ENCODE assay signal across 8 cellular contexts in the genomic region with DNA sequence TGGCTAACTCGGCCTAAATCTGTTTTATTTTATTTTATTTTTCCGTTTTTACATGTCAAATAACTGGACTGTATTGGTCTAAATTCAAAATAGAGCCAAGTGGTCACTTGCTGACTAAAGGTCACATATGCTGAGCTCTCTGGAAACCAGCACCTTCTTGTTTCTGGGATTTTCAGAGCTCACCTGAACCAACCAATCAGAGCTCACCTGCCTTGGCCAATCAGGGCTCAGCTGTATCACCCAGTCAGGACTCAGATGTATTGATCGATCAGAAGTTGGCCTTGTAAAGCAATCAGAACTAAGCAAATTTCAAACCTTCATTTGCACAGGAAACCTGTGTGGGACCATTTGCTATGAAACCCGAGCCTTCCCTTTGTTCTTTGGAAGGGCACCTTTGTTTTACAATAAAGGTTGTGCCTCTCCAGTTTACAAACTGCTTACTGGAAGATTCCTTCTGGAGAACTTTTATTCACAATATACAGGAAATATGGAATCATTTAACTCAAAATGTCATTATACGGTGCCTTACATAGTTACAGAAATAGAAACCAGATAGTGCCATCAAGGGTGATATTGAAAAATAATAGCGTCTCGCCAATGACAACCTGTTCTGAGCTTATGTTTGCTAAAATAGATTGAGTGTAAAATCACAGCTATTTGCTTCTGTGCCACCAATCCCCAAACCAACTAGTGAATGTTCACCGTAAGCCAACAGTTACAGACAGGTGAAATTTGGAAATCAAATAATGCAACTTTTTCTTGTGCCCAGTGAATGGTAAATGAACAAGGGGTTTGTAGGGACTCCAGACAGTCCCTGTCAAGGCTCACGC. TPM values are rescaled to one million over a fixed set of nuclear protein-coding genes. Genes with fewer than 3 reads are reported as not detected.
DNase-seq lines count a peak whose midpoint lies in the region; ATAC-seq and TF ChIP-seq lines count a peak whose summit lies in the region.

No MANE protein-coding gene starts in this region.

- DNase-seq in DMS 273 (lab: John Stamatoyannopoulos, UW; ENCODE audit: unreplicated experiment) (peak; percentile 18), DMS 273 treated with DMSO at 0.1 percent for 48 hours (lab: John Stamatoyannopoulos, UW) (no peak), NCI-H345 treated with DMSO at 0.1 percent for 48 hours (lab: John Stamatoyannopoulos, UW; ENCODE audit: unreplicated experiment) (peak; percentile 28), endothelial cell (ENCODE audit: low spot score) (no peak), mesenteric fat pad (ENCODE audit: low spot score) (no peak), cerebellar nuclear complex (lab: John Stamatoyannopoulos, UW) (no peak)

- no peaks in the 10 kb centered on the region for H3K36me3 ChIP-seq in rectal smooth muscle tissue (ENCODE audit: control insufficient read depth, insufficient read depth, low read length)

- no peaks in the 10 kb centered on the region for H3K9me3 Mint-ChIP-seq in endothelial cell (ENCODE audit: unreplicated experiment)

- H3K27me3 Mint-ChIP-seq in endothelial cell (ENCODE audit: unreplicated experiment): peaks cover 8% of the 10 kb centered on the region

- no peak for TF ChIP-seq CTCF in endothelial cell (IDR thresholded peaks at IDR 0.05; ENCODE audit: unreplicated experiment)

- peak overlapping the region; percentile 85 for H3K4me3 Mint-ChIP-seq in endothelial cell (ENCODE audit: unreplicated experiment)

- H3K4me1 ChIP-seq in rectal smooth muscle tissue (ENCODE audit: control insufficient read depth, insufficient read depth, low read length): no peaks in the 10 kb centered on the region

- peak overlapping the region; percentile 24 for H3K27ac Mint-ChIP-seq in endothelial cell (ENCODE audit: unreplicated experiment)

- peak overlapping the region; percentile 45 for H3K4me3 ChIP-seq in rectal smooth muscle tissue (ENCODE audit: low read length)

- H3K36me3 Mint-ChIP-seq in endothelial cell (ENCODE audit: low read depth, unreplicated experiment): no peaks in the 10 kb centered on the region

- no peak overlapping the region for H3K27ac ChIP-seq in rectal smooth muscle tissue (ENCODE audit: low read depth, low read length)

- no peak overlapping the region for H3K9ac ChIP-seq in rectal smooth muscle tissue (ENCODE audit: low read length)

- peaks cover 9% of the 10 kb centered on the region for H3K4me1 Mint-ChIP-seq in endothelial cell (ENCODE audit: unreplicated experiment)

- no peaks in the 10 kb centered on the region for H3K27me3 ChIP-seq in rectal smooth muscle tissue (ENCODE audit: control insufficient read depth, insufficient read depth, low read length)

- no peak for ATAC-seq in GM19463 (IDR thresholded peaks at IDR 0.05; ENCODE audit: unreplicated experiment)

RNA-seq across cellular contexts. Expression of gene PSD4, which starts 17.3 kb away (rescaled TPM):
- total RNA-seq in endothelial cell (ENCODE audit: unreplicated experiment) (1.9 TPM), mesenteric fat pad (13.2 TPM)

RNA-seq across cellular contexts. Expression of gene IL1RN, which starts 29.1 kb away (rescaled TPM):
- not detected for total RNA-seq in endothelial cell (ENCODE audit: unreplicated experiment)
- 8.9 TPM for total RNA-seq in mesenteric fat pad

Comparison
In these comparisons a context has a peak if more than half of its experiments do, and no peak if none do; other contexts are left out.
1. DNase-seq: peak in DMS 273 (single experiment) and NCI-H345 treated with DMSO at 0.1 percent for 48 hours (single experiment); none in DMS 273 treated with DMSO at 0.1 percent for 48 hours (single experiment), endothelial cell (single experiment), mesenteric fat pad (single experiment) and cerebellar nuclear complex (0 of 2).